ENCODE assay signal across 1 cellular context in the genomic region with DNA sequence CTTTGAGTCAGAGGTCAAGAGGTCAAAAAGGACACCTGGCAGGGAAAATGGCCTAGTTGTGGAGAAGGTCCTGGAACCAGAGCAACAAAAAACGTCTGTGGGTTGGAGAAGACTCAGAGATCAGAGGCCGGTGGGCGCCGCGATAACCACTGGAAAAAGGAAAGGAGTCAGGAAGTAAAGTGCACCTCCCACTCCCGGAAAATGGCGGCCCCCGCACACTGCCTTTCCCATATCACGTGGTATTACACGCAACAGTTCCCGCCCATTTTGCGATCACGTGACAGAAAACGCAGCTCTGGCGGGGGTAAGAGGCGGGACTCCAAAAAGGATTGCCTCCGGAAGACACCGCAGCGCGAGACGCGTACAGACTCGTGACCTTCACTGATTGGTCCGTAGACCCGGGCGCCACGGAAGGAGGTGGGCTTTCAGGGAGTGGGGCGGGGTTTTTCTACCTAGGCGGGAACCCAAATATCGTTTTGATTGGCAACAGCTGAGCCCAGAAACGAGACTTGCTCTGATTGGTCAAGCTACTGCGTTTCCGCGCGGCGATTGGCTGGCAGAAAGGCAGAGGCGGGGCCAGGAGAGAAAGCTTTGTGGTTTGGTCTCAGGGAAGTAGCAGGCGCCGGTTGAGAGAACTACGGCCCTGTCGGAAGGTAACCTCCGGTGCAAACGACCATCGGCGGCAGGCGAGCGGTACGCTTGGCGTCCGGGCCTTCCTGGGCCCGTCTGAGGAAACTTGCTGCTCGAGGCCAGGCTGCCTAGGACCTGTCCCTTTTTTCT.
TF ChIP-seq lines count a peak whose summit lies in the region.

A gene with protein sequence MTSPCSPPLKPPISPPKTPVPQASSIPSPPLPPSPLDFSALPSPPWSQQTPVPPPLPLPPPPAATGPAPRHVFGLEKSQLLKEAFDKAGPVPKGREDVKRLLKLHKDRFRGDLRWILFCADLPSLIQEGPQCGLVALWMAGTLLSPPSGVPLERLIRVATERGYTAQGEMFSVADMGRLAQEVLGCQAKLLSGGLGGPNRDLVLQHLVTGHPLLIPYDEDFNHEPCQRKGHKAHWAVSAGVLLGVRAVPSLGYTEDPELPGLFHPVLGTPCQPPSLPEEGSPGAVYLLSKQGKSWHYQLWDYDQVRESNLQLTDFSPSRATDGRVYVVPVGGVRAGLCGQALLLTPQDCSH (minus strand): TSS at position 193 of the 780 bp plus-strand sequence. CDS start 674 bp downstream, outside the sequence.

TF ChIP-seq in HepG2, 621 proteins besides CTCF, POLR2A, EP300 and RAD21 (continued from another document and continues in another):
- TF ChIP-seq, protein P1, sequence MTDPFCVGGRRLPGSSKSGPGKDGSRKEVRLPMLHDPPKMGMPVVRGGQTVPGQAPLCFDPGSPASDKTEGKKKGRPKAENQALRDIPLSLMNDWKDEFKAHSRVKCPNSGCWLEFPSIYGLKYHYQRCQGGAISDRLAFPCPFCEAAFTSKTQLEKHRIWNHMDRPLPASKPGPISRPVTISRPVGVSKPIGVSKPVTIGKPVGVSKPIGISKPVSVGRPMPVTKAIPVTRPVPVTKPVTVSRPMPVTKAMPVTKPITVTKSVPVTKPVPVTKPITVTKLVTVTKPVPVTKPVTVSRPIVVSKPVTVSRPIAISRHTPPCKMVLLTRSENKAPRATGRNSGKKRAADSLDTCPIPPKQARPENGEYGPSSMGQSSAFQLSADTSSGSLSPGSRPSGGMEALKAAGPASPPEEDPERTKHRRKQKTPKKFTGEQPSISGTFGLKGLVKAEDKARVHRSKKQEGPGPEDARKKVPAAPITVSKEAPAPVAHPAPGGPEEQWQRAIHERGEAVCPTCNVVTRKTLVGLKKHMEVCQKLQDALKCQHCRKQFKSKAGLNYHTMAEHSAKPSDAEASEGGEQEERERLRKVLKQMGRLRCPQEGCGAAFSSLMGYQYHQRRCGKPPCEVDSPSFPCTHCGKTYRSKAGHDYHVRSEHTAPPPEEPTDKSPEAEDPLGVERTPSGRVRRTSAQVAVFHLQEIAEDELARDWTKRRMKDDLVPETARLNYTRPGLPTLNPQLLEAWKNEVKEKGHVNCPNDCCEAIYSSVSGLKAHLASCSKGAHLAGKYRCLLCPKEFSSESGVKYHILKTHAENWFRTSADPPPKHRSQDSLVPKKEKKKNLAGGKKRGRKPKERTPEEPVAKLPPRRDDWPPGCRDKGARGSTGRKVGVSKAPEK (CRISPR knock-in tag; IDR thresholded peaks at IDR 0.05; ENCODE audit: borderline replicate concordance): no peak
- no peak for TF ChIP-seq ZNF256 (CRISPR knock-in tag; conservative IDR thresholded peaks at IDR 0.05)
- TF ChIP-seq ZNF549 (CRISPR knock-in tag; IDR thresholded peaks at IDR 0.05): no peak
- TF ChIP-seq ZBTB42 (CRISPR knock-in tag; IDR thresholded peaks at IDR 0.05): no peak
- TF ChIP-seq MXD1 (CRISPR knock-in tag; IDR thresholded peaks at IDR 0.05): peak; percentile 10
- no peak for TF ChIP-seq KDM6A (CRISPR knock-in tag; IDR thresholded peaks at IDR 0.05; ENCODE audit: low read depth)
- peak; percentile 70 for TF ChIP-seq NR2F2 (IDR thresholded peaks at IDR 0.05; ENCODE audit: borderline replicate concordance, low read depth)
- no peak for TF ChIP-seq ZNF383 (CRISPR knock-in tag; IDR thresholded peaks at IDR 0.05; ENCODE audit: borderline replicate concordance)
- no peak for TF ChIP-seq U2AF1 (optimal IDR thresholded peaks at IDR 0.05; ENCODE audit: low read depth, low read length)
- no peak for TF ChIP-seq ZBTB8A (CRISPR knock-in tag; IDR thresholded peaks at IDR 0.05; ENCODE audit: borderline replicate concordance, low read depth)
- peak; percentile 52; the same call in 1 of the 2 replicates for TF ChIP-seq PHF21A (CRISPR knock-in tag; IDR thresholded peaks at IDR 0.05)
- TF ChIP-seq, protein P2, sequence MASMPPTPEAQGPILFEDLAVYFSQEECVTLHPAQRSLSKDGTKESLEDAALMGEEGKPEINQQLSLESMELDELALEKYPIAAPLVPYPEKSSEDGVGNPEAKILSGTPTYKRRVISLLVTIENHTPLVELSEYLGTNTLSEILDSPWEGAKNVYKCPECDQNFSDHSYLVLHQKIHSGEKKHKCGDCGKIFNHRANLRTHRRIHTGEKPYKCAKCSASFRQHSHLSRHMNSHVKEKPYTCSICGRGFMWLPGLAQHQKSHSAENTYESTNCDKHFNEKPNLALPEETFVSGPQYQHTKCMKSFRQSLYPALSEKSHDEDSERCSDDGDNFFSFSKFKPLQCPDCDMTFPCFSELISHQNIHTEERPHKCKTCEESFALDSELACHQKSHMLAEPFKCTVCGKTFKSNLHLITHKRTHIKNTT (CRISPR knock-in tag; IDR thresholded peaks at IDR 0.05): no peak
- TF ChIP-seq, protein P3, sequence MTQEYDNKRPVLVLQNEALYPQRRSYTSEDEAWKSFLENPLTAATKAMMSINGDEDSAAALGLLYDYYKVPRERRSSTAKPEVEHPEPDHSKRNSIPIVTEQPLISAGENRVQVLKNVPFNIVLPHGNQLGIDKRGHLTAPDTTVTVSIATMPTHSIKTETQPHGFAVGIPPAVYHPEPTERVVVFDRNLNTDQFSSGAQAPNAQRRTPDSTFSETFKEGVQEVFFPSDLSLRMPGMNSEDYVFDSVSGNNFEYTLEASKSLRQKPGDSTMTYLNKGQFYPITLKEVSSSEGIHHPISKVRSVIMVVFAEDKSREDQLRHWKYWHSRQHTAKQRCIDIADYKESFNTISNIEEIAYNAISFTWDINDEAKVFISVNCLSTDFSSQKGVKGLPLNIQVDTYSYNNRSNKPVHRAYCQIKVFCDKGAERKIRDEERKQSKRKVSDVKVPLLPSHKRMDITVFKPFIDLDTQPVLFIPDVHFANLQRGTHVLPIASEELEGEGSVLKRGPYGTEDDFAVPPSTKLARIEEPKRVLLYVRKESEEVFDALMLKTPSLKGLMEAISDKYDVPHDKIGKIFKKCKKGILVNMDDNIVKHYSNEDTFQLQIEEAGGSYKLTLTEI (CRISPR knock-in tag; conservative IDR thresholded peaks at IDR 0.05): no peak
- TF ChIP-seq KLF6 (CRISPR knock-in tag; IDR thresholded peaks at IDR 0.05): 0 out of 2 replicates have a peak, but pooled peaks have one; percentile 43
- peak; percentile 82 for TF ChIP-seq GATAD1 (CRISPR knock-in tag; IDR thresholded peaks at IDR 0.05)
- 0 out of 2 replicates have a peak, but pooled peaks have one; percentile 15 for TF ChIP-seq FOXO1 (CRISPR knock-in tag; IDR thresholded peaks at IDR 0.05)
- peak; percentile 15; the same call in 1 of the 2 replicates for TF ChIP-seq CCDC6 (CRISPR knock-in tag; IDR thresholded peaks at IDR 0.05)
- TF ChIP-seq ZSCAN22 (CRISPR knock-in tag; IDR thresholded peaks at IDR 0.05): no peak
- TF ChIP-seq IRF1 (CRISPR knock-in tag; IDR thresholded peaks at IDR 0.05; ENCODE audit: low read depth): no peak
- TF ChIP-seq, protein P4, sequence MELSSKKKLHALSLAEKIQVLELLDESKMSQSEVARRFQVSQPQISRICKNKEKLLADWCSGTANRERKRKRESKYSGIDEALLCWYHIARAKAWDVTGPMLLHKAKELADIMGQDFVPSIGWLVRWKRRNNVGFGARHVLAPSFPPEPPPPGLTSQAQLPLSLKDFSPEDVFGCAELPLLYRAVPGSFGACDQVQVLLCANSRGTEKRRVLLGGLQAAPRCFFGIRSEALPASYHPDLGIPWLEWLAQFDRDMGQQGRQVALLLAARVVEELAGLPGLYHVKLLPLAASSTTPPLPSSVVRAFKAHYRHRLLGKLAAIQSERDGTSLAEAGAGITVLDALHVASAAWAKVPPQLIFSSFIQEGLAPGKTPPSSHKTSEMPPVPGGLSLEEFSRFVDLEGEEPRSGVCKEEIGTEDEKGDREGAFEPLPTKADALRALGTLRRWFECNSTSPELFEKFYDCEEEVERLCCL (CRISPR knock-in tag; IDR thresholded peaks at IDR 0.05; ENCODE audit: borderline replicate concordance): no peak
- TF ChIP-seq MXD3 (CRISPR knock-in tag; IDR thresholded peaks at IDR 0.05): no peak; the same call in 1 of the 2 replicates
- TF ChIP-seq, protein P5, sequence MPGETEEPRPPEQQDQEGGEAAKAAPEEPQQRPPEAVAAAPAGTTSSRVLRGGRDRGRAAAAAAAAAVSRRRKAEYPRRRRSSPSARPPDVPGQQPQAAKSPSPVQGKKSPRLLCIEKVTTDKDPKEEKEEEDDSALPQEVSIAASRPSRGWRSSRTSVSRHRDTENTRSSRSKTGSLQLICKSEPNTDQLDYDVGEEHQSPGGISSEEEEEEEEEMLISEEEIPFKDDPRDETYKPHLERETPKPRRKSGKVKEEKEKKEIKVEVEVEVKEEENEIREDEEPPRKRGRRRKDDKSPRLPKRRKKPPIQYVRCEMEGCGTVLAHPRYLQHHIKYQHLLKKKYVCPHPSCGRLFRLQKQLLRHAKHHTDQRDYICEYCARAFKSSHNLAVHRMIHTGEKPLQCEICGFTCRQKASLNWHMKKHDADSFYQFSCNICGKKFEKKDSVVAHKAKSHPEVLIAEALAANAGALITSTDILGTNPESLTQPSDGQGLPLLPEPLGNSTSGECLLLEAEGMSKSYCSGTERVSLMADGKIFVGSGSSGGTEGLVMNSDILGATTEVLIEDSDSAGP (CRISPR knock-in tag; IDR thresholded peaks at IDR 0.05; ENCODE audit: borderline replicate concordance): peak; percentile 98
- TF ChIP-seq ZNF644 (CRISPR knock-in tag; IDR thresholded peaks at IDR 0.05; ENCODE audit: low read depth): no peak
- no peak for TF ChIP-seq KDM4B (CRISPR knock-in tag; IDR thresholded peaks at IDR 0.05)
- TF ChIP-seq TBL1XR1 (IDR thresholded peaks at IDR 0.05; ENCODE audit: borderline replicate concordance, low read length, partially characterized antibody): no peak
- TF ChIP-seq, protein P6, sequence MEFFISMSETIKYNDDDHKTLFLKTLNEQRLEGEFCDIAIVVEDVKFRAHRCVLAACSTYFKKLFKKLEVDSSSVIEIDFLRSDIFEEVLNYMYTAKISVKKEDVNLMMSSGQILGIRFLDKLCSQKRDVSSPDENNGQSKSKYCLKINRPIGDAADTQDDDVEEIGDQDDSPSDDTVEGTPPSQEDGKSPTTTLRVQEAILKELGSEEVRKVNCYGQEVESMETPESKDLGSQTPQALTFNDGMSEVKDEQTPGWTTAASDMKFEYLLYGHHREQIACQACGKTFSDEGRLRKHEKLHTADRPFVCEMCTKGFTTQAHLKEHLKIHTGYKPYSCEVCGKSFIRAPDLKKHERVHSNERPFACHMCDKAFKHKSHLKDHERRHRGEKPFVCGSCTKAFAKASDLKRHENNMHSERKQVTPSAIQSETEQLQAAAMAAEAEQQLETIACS (CRISPR knock-in tag; IDR thresholded peaks at IDR 0.05): no peak
- TF ChIP-seq, protein P7, sequence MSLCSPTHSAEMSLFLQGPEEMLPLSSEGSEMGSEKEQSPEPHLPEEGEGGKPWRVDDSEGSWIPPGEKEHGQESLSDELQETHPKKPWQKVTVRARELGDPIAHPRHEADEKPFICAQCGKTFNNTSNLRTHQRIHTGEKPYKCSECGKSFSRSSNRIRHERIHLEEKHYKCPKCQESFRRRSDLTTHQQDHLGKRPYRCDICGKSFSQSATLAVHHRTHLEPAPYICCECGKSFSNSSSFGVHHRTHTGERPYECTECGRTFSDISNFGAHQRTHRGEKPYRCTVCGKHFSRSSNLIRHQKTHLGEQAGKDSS (CRISPR knock-in tag; IDR thresholded peaks at IDR 0.05; ENCODE audit: borderline replicate concordance, low read depth): no peak
